In genomic region chr19:41753159-41753558, GRCh38 we compare ENCODE assay signal across 9 cellular contexts. TPM values are rescaled to one million over a fixed set of nuclear protein-coding genes. Genes with fewer than 3 reads are reported as not detected.
A peak's percentile ranks its signal among the peaks of the same experiment; 100 is the strongest.
DNase-seq lines count a peak whose midpoint lies in the region; ATAC-seq and TF ChIP-seq lines count a peak whose summit lies in the region.
"Had no signal": no experiment of that assay in that cellular context is flagged by ENCODE, and none has a peak within 500 bp of the region (broad histone marks: within the 10 kb centered on the region; RNA-seq: fewer than 3 reads in every experiment).

No MANE protein-coding gene starts in this region.

- peaks cover 5% of the 10 kb centered on the region for H3K4me1 Mint-ChIP-seq in MCF 10A (ENCODE audit: insufficient read depth, unreplicated experiment)

- H3K4me3 Mint-ChIP-seq in MCF 10A (ENCODE audit: unreplicated experiment), result no peak overlapping the region

- H3K4me3 ChIP-seq in liver (ENCODE audit: low read depth in 1 of 3, low read length in 3 of 3), result no peak overlapping the region

- WGBS in liver, result 8% methylated on average over 12 of the region's 12 CpGs

- no TSS peak for BruUV-seq in MCF 10A (replicated peaks; lab: Mats Ljungman, UMichigan)

- H3K27me3 ChIP-seq in liver (ENCODE audit: control insufficient read depth in 4 of 4, insufficient read depth in 4 of 4, low read length in 3 of 4), result peaks cover 0 to 6% (median 1%) of the 10 kb centered on the region in 4 donors

- no peak overlapping the region for H3K27ac Mint-ChIP-seq in MCF 10A (ENCODE audit: low read depth, unreplicated experiment)

- TF ChIP-seq CTCF in LNCAP (IDR thresholded peaks at IDR 0.05), result peak; percentile 70
- TF ChIP-seq CTCF in VCaP (conservative IDR thresholded peaks at IDR 0.05), result peak; percentile 92
- TF ChIP-seq CTCF in MCF 10A (IDR thresholded peaks at IDR 0.05; ENCODE audit: unreplicated experiment), result peak; percentile 62
- peak; percentile 56 for TF ChIP-seq CTCF in liver (IDR thresholded peaks at IDR 0.05; ENCODE audit: low read depth, low read length, missing input control)

- ATAC-seq in GM19467 (IDR thresholded peaks at IDR 0.05; ENCODE audit: unreplicated experiment), result no peak
- ATAC-seq in HG03097 (IDR thresholded peaks at IDR 0.05; ENCODE audit: low FRiP score, unreplicated experiment), result no peak

- CTCF ChIA-PET in MCF 10A (lab: Yijun Ruan, JAX), result interaction anchor here (0.6 to 2.9 kb wide), 40 partner anchors 8 to 1736 kb away, joined by 3 to 35 read pairs (median 4); partner anchors contain the start of gene CEACAM5

- peaks cover 63% of the 10 kb centered on the region for H3K27me3 Mint-ChIP-seq in MCF 10A (ENCODE audit: insufficient read depth, unreplicated experiment)

- intact Hi-C loops in MCF 10A (cut with micrococcal nuclease), result loop anchor here (1.0 to 2.0 kb wide), 2 partner anchors 32 to 68 kb away; no protein-coding TSS in a partner anchor

- DNase-seq in DMS53 treated with DMSO at 0.1 percent for 48 hours (lab: John Stamatoyannopoulos, UW; ENCODE audit: unreplicated experiment), result peak; percentile 32
- DNase-seq in MCF 10A (ENCODE audit: unreplicated experiment), result peak; percentile 65
- peak; percentile 52 to 57 for DNase-seq in stimulated activated CD8-positive, alpha-beta memory T cell treated with anti-CD3 and anti-CD28 coated beads, Interleukin-4, amount 100 ng/mL, for 1 hour (ENCODE audit: low read depth in 2 of 2, low spot score in 1 of 2)

- no peak overlapping the region for H3K27ac ChIP-seq in VCaP
- no peak overlapping the region for H3K27ac ChIP-seq in liver (ENCODE audit: low read depth in 1 of 2, low read length in 2 of 2)

- TF ChIP-seq RAD21 in liver (IDR thresholded peaks at IDR 0.05), result peak in 1 of 2 donors; percentile 47

- no peaks in the 10 kb centered on the region for H3K9me3 ChIP-seq in liver (ENCODE audit: control insufficient read depth in 4 of 4, low read length in 3 of 4)

- H3K9ac ChIP-seq in liver (ENCODE audit: low read depth in 1 of 2, low read length in 2 of 2), result no peak overlapping the region

- peaks cover 7% of the 10 kb centered on the region for H3K36me3 Mint-ChIP-seq in MCF 10A (ENCODE audit: insufficient read depth, unreplicated experiment)

- no peaks in the 10 kb centered on the region for H3K4me1 ChIP-seq in liver (ENCODE audit: control insufficient read depth in 4 of 4, insufficient read depth in 4 of 4, low read length in 3 of 4)

- POLR2A ChIA-PET in MCF 10A (lab: Yijun Ruan, JAX), result no interaction called here

- H3K36me3 ChIP-seq in liver (ENCODE audit: control insufficient read depth in 4 of 4, insufficient read depth in 3 of 4, low read depth in 1 of 4, low read length in 3 of 4), result no peaks in the 10 kb centered on the region

- H3K9me3 Mint-ChIP-seq in MCF 10A (ENCODE audit: unreplicated experiment), result no peaks in the 10 kb centered on the region

TF ChIP-seq in liver, 16 proteins besides CTCF, POLR2A, EP300 and RAD21:
- TF ChIP-seq JUND (IDR thresholded peaks at IDR 0.05) (no peak), SP1 (IDR thresholded peaks at IDR 0.05) (no peak), NR2F2 (IDR thresholded peaks at IDR 0.05) (no peak), ZBTB33 (IDR thresholded peaks at IDR 0.05) (no peak), FOXA2 (IDR thresholded peaks at IDR 0.05) (no peak), EGR1 (IDR thresholded peaks at IDR 0.05; ENCODE audit: low read depth in 2 of 2) (no peak)

RNA-seq across cellular contexts. Expression of gene CEACAM6, which starts 2.2 kb away (rescaled TPM):
- not detected in 2 replicates for total RNA-seq in MCF 10A (2022)
- total RNA-seq in liver, result 1 to 10 TPM in 1 of 2 donors, under 1 TPM in 1; 0.08 to 2.4 TPM
- polyA plus RNA-seq in liver, result under 1 TPM in 1 of 2 donors, not detected in 1; 0.28 TPM
- total RNA-seq: activated CD8-positive, alpha-beta memory T cell treated with anti-CD3 and anti-CD28 coated beads for 36 hours had no signal

RNA-seq across cellular contexts. Expression of gene CEACAM3, which starts 43.2 kb away (rescaled TPM):
- total RNA-seq in MCF 10A (2022) (not detected in 2 replicates), liver (under 1 TPM; 0.59 to 0.70 TPM)
- polyA plus RNA-seq in liver, result under 1 TPM in 1 of 2 donors, not detected in 1; 0.37 TPM
- total RNA-seq: activated CD8-positive, alpha-beta memory T cell treated with anti-CD3 and anti-CD28 coated beads for 36 hours had no signal

RNA-seq across cellular contexts. Expression of gene CEACAM5, which starts 44.7 kb away (rescaled TPM):
- total RNA-seq in MCF 10A (2022), result not detected in 2 replicates
- not detected for total RNA-seq in liver
- polyA plus RNA-seq in liver, result under 1 TPM in 1 of 2 donors, not detected in 1; 0.02 TPM
- total RNA-seq: activated CD8-positive, alpha-beta memory T cell treated with anti-CD3 and anti-CD28 coated beads for 36 hours had no signal
